Comparison of ENCODE assay signal across 8 cellular contexts in the genomic region with DNA sequence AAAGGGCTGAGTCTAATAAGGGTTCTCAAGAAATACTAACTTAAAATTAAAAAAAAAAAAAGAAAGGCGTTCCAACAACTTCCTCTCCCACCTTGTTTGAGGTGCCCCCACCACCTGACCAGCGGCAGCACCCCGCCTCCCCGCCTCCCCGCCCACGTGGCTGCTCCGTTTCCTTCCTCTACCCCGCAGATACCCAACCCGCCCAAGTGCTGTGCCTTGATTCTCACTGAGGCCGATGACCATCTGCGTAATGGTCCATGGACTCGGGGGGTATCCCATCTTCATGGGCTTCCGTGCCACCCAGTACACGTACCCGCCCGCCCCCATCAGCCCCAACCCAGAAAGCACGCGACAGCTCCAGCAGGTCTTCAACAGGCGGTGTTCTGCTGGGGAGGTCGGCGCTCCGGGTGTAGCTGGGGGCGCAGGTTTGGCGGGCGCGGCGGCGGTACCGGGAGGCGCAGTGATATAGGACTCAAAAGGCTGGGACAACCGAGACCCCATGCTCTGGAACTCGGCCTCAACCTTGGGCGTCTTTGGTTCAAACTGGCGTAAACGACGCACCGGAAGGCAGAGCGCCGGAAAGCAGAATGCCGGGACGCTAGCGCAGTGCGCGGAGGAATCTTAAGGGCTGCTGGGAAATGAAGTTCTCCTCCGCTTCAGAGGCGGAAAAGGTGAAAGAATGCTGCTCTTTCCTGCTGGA. TPM values are rescaled to one million over a fixed set of nuclear protein-coding genes. Genes with fewer than 3 reads are reported as not detected.
DNase-seq lines count a peak whose midpoint lies in the region; ATAC-seq and TF ChIP-seq lines count a peak whose summit lies in the region.

A gene with protein sequence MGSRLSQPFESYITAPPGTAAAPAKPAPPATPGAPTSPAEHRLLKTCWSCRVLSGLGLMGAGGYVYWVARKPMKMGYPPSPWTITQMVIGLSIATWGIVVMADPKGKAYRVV (minus strand): TSS at position 545 of the 700 bp plus-strand sequence. CDS start 44 bp downstream, at position 501.

- H3K27ac Mint-ChIP-seq in T-cell = peak within 1 kb of the TSS; percentile 81 to 95

- peak within 1 kb of the TSS; percentile 88 to 94 (median 93) for H3K4me3 Mint-ChIP-seq in T-cell

- intact Hi-C loops in left cardiac atrium (cut with DNase I) = no loop called here
- intact Hi-C loops in posterior vena cava (cut with DNase I) = no loop called here
- intact Hi-C loops in upper lobe of right lung (cut with DNase I) = no loop called here

- CTCF ChIA-PET in GM10248 (lab: Yijun Ruan, JAX) = no interaction called here
- CTCF ChIA-PET in T-cell (lab: Charles Lee) = interaction anchor here in 1 of 2 donors (0.6 kb wide), 2 partner anchors 620 to 757 kb away, joined by 3 to 5 read pairs; no protein-coding TSS in a partner anchor

- H3K27me3 ChIP-seq in upper lobe of right lung = no peaks in the 10 kb centered on the region

- peaks cover 7% of the 10 kb centered on the region for H3K4me1 ChIP-seq in upper lobe of right lung

- H3K36me3 ChIP-seq in upper lobe of right lung = peaks cover 29% of the 10 kb centered on the region

- POLR2A ChIA-PET in GM10248 (lab: Yijun Ruan, JAX) = no interaction called here
- POLR2A ChIA-PET in T-cell (lab: Charles Lee) = interaction anchor here (0.6 to 0.7 kb wide), 5 partner anchors 14 to 1202 kb away, joined by 3 to 8 read pairs (median 6); no protein-coding TSS in a partner anchor

- H3K9me3 Mint-ChIP-seq in T-cell = no peaks in the 10 kb centered on the region

- ATAC-seq in HG02571 (IDR thresholded peaks at IDR 0.05; ENCODE audit: unreplicated experiment) (peak; percentile 95), T-cell (replicated peaks in 1 of 4) (peak; percentile 91 to 97 (median 94)), left cardiac atrium (peak; percentile 99), upper lobe of right lung (peak; percentile 99)

- peaks cover 22% of the 10 kb centered on the region for H3K36me3 Mint-ChIP-seq in T-cell

- H3K27me3 Mint-ChIP-seq in T-cell = no peaks in the 10 kb centered on the region

- peak within 1 kb of the TSS; percentile 84 for H3K4me3 ChIP-seq in upper lobe of right lung

- TF ChIP-seq CTCF in GM10248 (IDR thresholded peaks at IDR 0.05; ENCODE audit: control extremely low read depth, extremely low read depth, low read depth, missing control alignments) (no peak), upper lobe of right lung (IDR thresholded peaks at IDR 0.05) (no peak)

- H3K9me3 ChIP-seq in upper lobe of right lung = no peaks in the 10 kb centered on the region

- peaks cover 31 to 44% (median 36%) of the 10 kb centered on the region in 3 donors for H3K4me1 Mint-ChIP-seq in T-cell

- 0 to 1% (median 1%) methylated on average over 45 to 46 of the region's 46 CpGs for WGBS in adipose tissue, 3 donors

- H3K27ac ChIP-seq in adipose tissue (ENCODE audit: low read depth, low read length) (no peak within 1 kb of the TSS), upper lobe of right lung (peak within 1 kb of the TSS; percentile 92)

- peak; percentile 88 for DNase-seq in GM10248 (ENCODE audit: extremely low spot score)
- peak; percentile 68 for DNase-seq in NCI-H1048 (lab: John Stamatoyannopoulos, UW)
- peak; percentile 50 to 84 (median 68) for DNase-seq in T-cell
- DNase-seq in left cardiac atrium = peak; percentile 84
- peak; percentile 92 for DNase-seq in posterior vena cava (ENCODE audit: low spot score)
- DNase-seq in upper lobe of right lung = peak; percentile 89

RNA-seq across cellular contexts. Expression of the gene that starts here (rescaled TPM):
- total RNA-seq in T-cell = 10 to 100 TPM; 19.7 to 39.2 (median 28.2) TPM
- polyA plus RNA-seq in adipose tissue = 10 to 100 TPM in 2 of 3 donors, 1 to 10 TPM in 1; 8.8 to 17.3 (median 14.0) TPM
- 100 to 1,000 TPM; 103 to 111 TPM for total RNA-seq in left cardiac atrium
- 10 to 100 TPM; 35.6 to 45.2 TPM for total RNA-seq in posterior vena cava
- total RNA-seq in upper lobe of right lung = 36.0 TPM
